ENCODE assay signal across 8 cellular contexts in genomic region chr7:66921918-66922486, GRCh38. TPM values are rescaled to one million over a fixed set of nuclear protein-coding genes. Genes with fewer than 3 reads are reported as not detected.
DNase-seq lines count a peak whose midpoint lies in the region; ATAC-seq and TF ChIP-seq lines count a peak whose summit lies in the region.

No MANE protein-coding gene starts in this region.

- H3K9ac ChIP-seq in fibroblast of lung (ENCODE audit: insufficient read depth, low read length) = peak overlapping the region; percentile 83

- H3K36me3 ChIP-seq in BJ (ENCODE audit: control insufficient read depth, insufficient read depth, low read length) = peaks cover 3% of the 10 kb centered on the region
- H3K36me3 ChIP-seq in fibroblast of lung (ENCODE audit: control insufficient read depth, insufficient read depth, low read length) = peaks cover 2% of the 10 kb centered on the region
- H3K36me3 ChIP-seq in psoas muscle (ENCODE audit: insufficient read depth in 1 of 2, low read depth in 1 of 2) = peaks cover 0 to 6% of the 10 kb centered on the region in 2 donors

- peaks cover 24% of the 10 kb centered on the region for H3K36me3 Mint-ChIP-seq in activated CD4-positive, alpha-beta memory T cell treated with anti-CD3 and anti-CD28 coated beads, Interleukin-2, amount 10 ng/mL, durations not matched to agents 7 days and 5 days (ENCODE audit: low read depth)

- no peaks in the 10 kb centered on the region for H3K9me3 ChIP-seq in fibroblast of lung (ENCODE audit: control insufficient read depth, insufficient read depth, low read depth, low read length)
- H3K9me3 ChIP-seq in psoas muscle = no peaks in the 10 kb centered on the region

- no peak for TF ChIP-seq CTCF in BJ (IDR thresholded peaks at IDR 0.05; ENCODE audit: insufficient read depth, low read depth, low read length)
- TF ChIP-seq CTCF in fibroblast of lung (conservative IDR thresholded peaks at IDR 0.05 in 1 of 2, IDR thresholded peaks at IDR 0.05 in 1 of 2; ENCODE audit: low read depth in 1 of 2, low read length in 2 of 2) = no peak
- TF ChIP-seq CTCF in psoas muscle (IDR thresholded peaks at IDR 0.05) = no peak

- DNase-seq in BJ (ENCODE audit: low read depth) (no peak), KG1 (lab: John Stamatoyannopoulos, UW) (peak; percentile 10), fibroblast of lung (ENCODE audit: low read depth in 2 of 2) (peak in 1 of 2 donors; percentile 13), psoas muscle (no peak), foreskin melanocyte (no peak)
- DNase-seq in activated CD4-positive, alpha-beta memory T cell treated with anti-CD3 and anti-CD28 coated beads, Interleukin-2, amount 10 ng/mL, durations not matched to agents 7 days and 5 days = peak; percentile 47

- peaks cover 55% of the 10 kb centered on the region for H3K79me2 ChIP-seq in fibroblast of lung (ENCODE audit: control insufficient read depth, insufficient read depth, low read length)

- peak overlapping the region; percentile 98 for H3K4me3 Mint-ChIP-seq in activated CD4-positive, alpha-beta memory T cell treated with anti-CD3 and anti-CD28 coated beads, Interleukin-2, amount 10 ng/mL, durations not matched to agents 7 days and 5 days

- H3K27ac ChIP-seq in fibroblast of lung (ENCODE audit: insufficient read depth, low read length) (peak overlapping the region; percentile 83), psoas muscle (peak overlapping the region; percentile 84)

- no peaks in the 10 kb centered on the region for H4K20me1 ChIP-seq in fibroblast of lung (ENCODE audit: control insufficient read depth, extremely low read depth, insufficient read depth, low read length)

- intact Hi-C loops in psoas muscle (cut with DNase I) = loop anchor here in 1 of 2 donors (5.0 kb wide), 1 partner anchor 60 kb away; no protein-coding TSS in a partner anchor

- peak overlapping the region; percentile 95 for H3K4me3 ChIP-seq in BJ (ENCODE audit: low read depth, low read length)
- peak overlapping the region; percentile 42 to 99 (median 81) for H3K4me3 ChIP-seq in fibroblast of lung (replicated peaks in 1 of 4; ENCODE audit: control extremely low read depth in 1 of 4, insufficient read depth in 1 of 4, low read depth in 3 of 4, low read length in 4 of 4)
- peak overlapping the region; percentile 83 for H3K4me3 ChIP-seq in psoas muscle

- H3K9me3 Mint-ChIP-seq in activated CD4-positive, alpha-beta memory T cell treated with anti-CD3 and anti-CD28 coated beads, Interleukin-2, amount 10 ng/mL, durations not matched to agents 7 days and 5 days = no peaks in the 10 kb centered on the region

- peak; percentile 33 for ATAC-seq in GM18907 (IDR thresholded peaks at IDR 0.05; ENCODE audit: unreplicated experiment)
- peak in 1 of 4 donors; percentile 23 for ATAC-seq in psoas muscle
- no peak for ATAC-seq in GM21619 (IDR thresholded peaks at IDR 0.05; ENCODE audit: unreplicated experiment)

- peak overlapping the region; percentile 83 for H3K4me2 ChIP-seq in fibroblast of lung (ENCODE audit: extremely low read depth, insufficient read depth, low read length)

- H3K4me1 Mint-ChIP-seq in activated CD4-positive, alpha-beta memory T cell treated with anti-CD3 and anti-CD28 coated beads, Interleukin-2, amount 10 ng/mL, durations not matched to agents 7 days and 5 days = peaks cover 47% of the 10 kb centered on the region

- H3K4me1 ChIP-seq in fibroblast of lung (ENCODE audit: control insufficient read depth, extremely low read depth, insufficient read depth, low read length) (peaks cover 4% of the 10 kb centered on the region), psoas muscle (peaks cover 44% of the 10 kb centered on the region)

- POLR2A ChIA-PET in BJ (lab: Charles Lee) = no interaction called here
- POLR2A ChIA-PET in activated CD4-positive, alpha-beta memory T cell treated with anti-CD3 and anti-CD28 coated beads, Interleukin-2, amount 10 ng/mL, durations not matched to agents 7 days and 5 days (lab: Charles Lee) = interaction anchor here (0.8 to 3.7 kb wide), 12 partner anchors 8 to 428 kb away, joined by 3 to 53 read pairs (median 5); partner anchors contain the start of genes KCTD7, RABGEF1, SBDS and TYW1

- 14 to 19% (median 17%) methylated on average over 15 of the region's 15 CpGs for WGBS in psoas muscle, 3 donors

- H3K27me3 Mint-ChIP-seq in activated CD4-positive, alpha-beta memory T cell treated with anti-CD3 and anti-CD28 coated beads, Interleukin-2, amount 10 ng/mL, durations not matched to agents 7 days and 5 days = peaks cover 2% of the 10 kb centered on the region

- CTCF ChIA-PET in BJ (lab: Yijun Ruan, JAX) = no interaction called here
- CTCF ChIA-PET in activated CD4-positive, alpha-beta memory T cell treated with anti-CD3 and anti-CD28 coated beads, Interleukin-2, amount 10 ng/mL, durations not matched to agents 7 days and 5 days (lab: Charles Lee) = interaction anchor here (0.8 to 1.5 kb wide), 5 partner anchors 8 to 78 kb away, joined by 3 to 7 read pairs (median 4); no protein-coding TSS in a partner anchor

- H3K27ac Mint-ChIP-seq in activated CD4-positive, alpha-beta memory T cell treated with anti-CD3 and anti-CD28 coated beads, Interleukin-2, amount 10 ng/mL, durations not matched to agents 7 days and 5 days = peak overlapping the region; percentile 97

- no peaks in the 10 kb centered on the region for H3K27me3 ChIP-seq in BJ (ENCODE audit: control insufficient read depth, insufficient read depth, low read length)
- no peaks in the 10 kb centered on the region for H3K27me3 ChIP-seq in fibroblast of lung (ENCODE audit: control insufficient read depth, insufficient read depth, low read length)
- no peaks in the 10 kb centered on the region for H3K27me3 ChIP-seq in psoas muscle (ENCODE audit: insufficient read depth in 3 of 3, low read length in 2 of 3)

- H2AFZ ChIP-seq in fibroblast of lung (ENCODE audit: low read length) = no peak overlapping the region

RNA-seq across cellular contexts. Expression of gene TMEM248, which starts 1.0 kb away (rescaled TPM):
- 169 and 281 TPM in 2 replicates for polyA plus RNA-seq in BJ (2011; rRNA removed)
- 188 and 314 TPM in 2 replicates for polyA minus RNA-seq in BJ (2011; rRNA and poly(A)+ RNA removed)
- 10 to 100 TPM; 88.3 to 91.6 TPM for total RNA-seq in activated CD4-positive, alpha-beta memory T cell treated with anti-CD3 and anti-CD28 coated beads, Interleukin-2, amount 10 ng/mL, durations not matched to agents 7 days and 5 days
- total RNA-seq in fibroblast of lung = 59.6 and 65.7 TPM in 2 replicates
- polyA plus RNA-seq in fibroblast of lung = 162 and 220 TPM in 2 replicates
- 63.8 and 66.0 TPM in 2 replicates for polyA plus RNA-seq in fibroblast of lung (2012)
- polyA minus RNA-seq in fibroblast of lung (ENCODE audit: low replicate concordance) = 383 and 532 TPM in 2 replicates
- 10 to 100 TPM; 33.9 to 38.6 (median 37.0) TPM for total RNA-seq in psoas muscle
- 10 to 100 TPM; 16.0 to 33.4 (median 30.6) TPM for polyA plus RNA-seq in psoas muscle

Comparison
In these comparisons a context has a peak if more than half of its experiments do, and no peak if none do; other contexts are left out.
1. DNase-seq: peak in KG1 (single experiment) and activated CD4-positive, alpha-beta memory T cell treated with anti-CD3 and anti-CD28 coated beads, Interleukin-2, amount 10 ng/mL, durations not matched to agents 7 days and 5 days (single experiment); none in BJ (single experiment), psoas muscle (0 of 2) and foreskin melanocyte (single experiment).
2. Peak in every context shown above with its lines, with median percentiles within 50 percentile points of each other: H3K4me3 ChIP-seq.